In genomic region chr1:160399544-160400283, GRCh38 we compare ENCODE assay signal across 8 cellular contexts. TPM values are rescaled to one million over a fixed set of nuclear protein-coding genes. Genes with fewer than 3 reads are reported as not detected.
DNase-seq lines count a peak whose midpoint lies in the region; ATAC-seq and TF ChIP-seq lines count a peak whose summit lies in the region.

No MANE protein-coding gene starts in this region.

- TF ChIP-seq CTCF in lung (IDR thresholded peaks at IDR 0.05; ENCODE audit: control extremely low read depth, extremely low read depth) = no peak
- no peak for TF ChIP-seq CTCF in thyroid gland (IDR thresholded peaks at IDR 0.05)

- peaks cover 3 to 4% of the 10 kb centered on the region in 2 donors for H3K4me1 ChIP-seq in lung (ENCODE audit: control insufficient read depth in 2 of 2, insufficient read depth in 2 of 2, low read length in 2 of 2)
- peaks cover 9 to 30% of the 10 kb centered on the region in 2 donors for H3K4me1 ChIP-seq in thyroid gland

- no peaks in the 10 kb centered on the region for H3K4me1 Mint-ChIP-seq in activated CD4-positive, alpha-beta T cell treated with anti-CD3 and anti-CD28 coated beads, Interleukin-2, amount 10 ng/mL, durations not matched to agents 24 days and 14 days
- no peaks in the 10 kb centered on the region for H3K4me1 Mint-ChIP-seq in central memory CD8-positive, alpha-beta T cell

- peak overlapping the region; percentile 20 for H3K4me3 Mint-ChIP-seq in activated CD4-positive, alpha-beta T cell treated with anti-CD3 and anti-CD28 coated beads, Interleukin-2, amount 10 ng/mL, durations not matched to agents 24 days and 14 days
- peak overlapping the region; percentile 42 for H3K4me3 Mint-ChIP-seq in central memory CD8-positive, alpha-beta T cell

- no peaks in the 10 kb centered on the region for H3K27me3 ChIP-seq in lung (ENCODE audit: control insufficient read depth, insufficient read depth)
- H3K27me3 ChIP-seq in thyroid gland = no peaks in the 10 kb centered on the region

- no peak overlapping the region for H3K27ac Mint-ChIP-seq in activated CD4-positive, alpha-beta T cell treated with anti-CD3 and anti-CD28 coated beads, Interleukin-2, amount 10 ng/mL, durations not matched to agents 24 days and 14 days
- H3K27ac Mint-ChIP-seq in central memory CD8-positive, alpha-beta T cell (ENCODE audit: low read depth) = no peak overlapping the region

- no peak for DNase-seq in activated CD4-positive, alpha-beta T cell treated with anti-CD3 and anti-CD28 coated beads, Interleukin-2, amount 10 ng/mL, durations not matched to agents 24 days and 14 days
- no peak for DNase-seq in activated CD4-positive, alpha-beta T cell treated with anti-CD3 and anti-CD28 coated beads for 4 hours
- DNase-seq in central memory CD8-positive, alpha-beta T cell (ENCODE audit: low spot score in 2 of 2) = no peak
- DNase-seq in lung (ENCODE audit: low spot score) (no peak), thyroid gland (no peak), GM19238 (ENCODE audit: insufficient read length, low spot score) (no peak)

- H3K4me3 ChIP-seq in lung = peak overlapping the region; percentile 11
- H3K4me3 ChIP-seq in thyroid gland (replicated peaks in 1 of 3) = peak overlapping the region in 2 of 3 donors; percentile 28 to 82

- no peaks in the 10 kb centered on the region for H3K36me3 Mint-ChIP-seq in activated CD4-positive, alpha-beta T cell treated with anti-CD3 and anti-CD28 coated beads, Interleukin-2, amount 10 ng/mL, durations not matched to agents 24 days and 14 days (ENCODE audit: low read depth)
- H3K36me3 Mint-ChIP-seq in central memory CD8-positive, alpha-beta T cell (ENCODE audit: insufficient read depth) = peaks cover 4% of the 10 kb centered on the region

- peaks cover 57% of the 10 kb centered on the region for H3K27me3 Mint-ChIP-seq in activated CD4-positive, alpha-beta T cell treated with anti-CD3 and anti-CD28 coated beads, Interleukin-2, amount 10 ng/mL, durations not matched to agents 24 days and 14 days
- peaks cover 39% of the 10 kb centered on the region for H3K27me3 Mint-ChIP-seq in central memory CD8-positive, alpha-beta T cell

- intact Hi-C loops in activated CD4-positive, alpha-beta T cell treated with anti-CD3 and anti-CD28 coated beads, Interleukin-2, amount 10 ng/mL, durations not matched to agents 24 days and 14 days (cut with micrococcal nuclease) = no loop called here
- intact Hi-C loops in thyroid gland (cut with DNase I) = no loop called here

- no peaks in the 10 kb centered on the region for H3K9me3 Mint-ChIP-seq in activated CD4-positive, alpha-beta T cell treated with anti-CD3 and anti-CD28 coated beads, Interleukin-2, amount 10 ng/mL, durations not matched to agents 24 days and 14 days
- no peaks in the 10 kb centered on the region for H3K9me3 Mint-ChIP-seq in central memory CD8-positive, alpha-beta T cell

- H3K36me3 ChIP-seq in lung (ENCODE audit: control insufficient read depth in 2 of 2, insufficient read depth in 2 of 2, low read length in 2 of 2) (no peaks in the 10 kb centered on the region), thyroid gland (no peaks in the 10 kb centered on the region)

- TF ChIP-seq POLR2A in thyroid gland (IDR thresholded peaks at IDR 0.05) = no peak

- H3K9me3 ChIP-seq in lung (ENCODE audit: control insufficient read depth in 2 of 2, insufficient read depth in 1 of 2, low read length in 1 of 2) (no peaks in the 10 kb centered on the region), thyroid gland (no peaks in the 10 kb centered on the region)

- peak overlapping the region in 1 of 2 donors; percentile 21 for H3K27ac ChIP-seq in lung (ENCODE audit: low read depth in 1 of 2, low read length in 1 of 2)
- peak overlapping the region in 2 of 3 donors; percentile 58 to 82 for H3K27ac ChIP-seq in thyroid gland

- 41 to 46% methylated on average over 19 of the region's 19 CpGs for WGBS in lung, 2 donors
- 43 to 51% methylated on average over 17 to 19 of the region's 19 CpGs for WGBS in thyroid gland, 2 donors

- no peak for ATAC-seq in central memory CD8-positive, alpha-beta T cell (replicated peaks; ENCODE audit: extremely low read depth, poor library complexity, severe bottlenecking)
- ATAC-seq in lung (ENCODE audit: insufficient read depth, low FRiP score) (no peak), HG03095 (IDR thresholded peaks at IDR 0.05; ENCODE audit: unreplicated experiment) (no peak), GM21529 (IDR thresholded peaks at IDR 0.05; ENCODE audit: unreplicated experiment) (no peak)

RNA-seq across cellular contexts. Expression of gene VANGL2, which starts 0.7 kb away (rescaled TPM):
- 0.02 and 0.05 TPM in 2 replicates for total RNA-seq in activated CD4-positive, alpha-beta T cell treated with anti-CD3 and anti-CD28 coated beads, Interleukin-2, amount 10 ng/mL, durations not matched to agents 24 days and 14 days
- 10 to 100 TPM in 1 of 2 donors, 1 to 10 TPM in 1; 2.7 to 13.9 TPM for total RNA-seq in lung
- 1 to 10 TPM; 1.3 to 1.7 TPM for polyA plus RNA-seq in lung
- total RNA-seq in thyroid gland = 10 to 100 TPM in 1 of 4 donors, 1 to 10 TPM in 3; 5.8 to 28.5 (median 7.8) TPM

RNA-seq across cellular contexts. Expression of gene NHLH1, which starts 32.8 kb away (rescaled TPM):
- 0.40 and 0.54 TPM in 2 replicates for total RNA-seq in activated CD4-positive, alpha-beta T cell treated with anti-CD3 and anti-CD28 coated beads, Interleukin-2, amount 10 ng/mL, durations not matched to agents 24 days and 14 days
- total RNA-seq in lung (under 1 TPM; 0.09 to 0.18 TPM), thyroid gland (not detected)
- polyA plus RNA-seq in lung = under 1 TPM; 0.12 to 0.21 TPM

RNA-seq across cellular contexts. Expression of gene NCSTN, which starts 56.5 kb away (rescaled TPM):
- total RNA-seq in activated CD4-positive, alpha-beta T cell treated with anti-CD3 and anti-CD28 coated beads, Interleukin-2, amount 10 ng/mL, durations not matched to agents 24 days and 14 days = 73.6 and 81.1 TPM in 2 replicates
- 10 to 100 TPM; 72.2 to 85.9 TPM for total RNA-seq in lung
- 10 to 100 TPM; 46.5 to 83.4 TPM for polyA plus RNA-seq in lung
- total RNA-seq in thyroid gland = 10 to 100 TPM; 50.8 to 80.1 (median 68.5) TPM

RNA-seq across cellular contexts. Expression of gene COPA, which starts 56.7 kb away (rescaled TPM):
- 116 and 125 TPM in 2 replicates for total RNA-seq in activated CD4-positive, alpha-beta T cell treated with anti-CD3 and anti-CD28 coated beads, Interleukin-2, amount 10 ng/mL, durations not matched to agents 24 days and 14 days
- total RNA-seq in lung (100 to 1,000 TPM; 158 to 159 TPM), thyroid gland (100 to 1,000 TPM; 172 to 334 (median 182) TPM)
- 10 to 100 TPM; 64.6 to 91.4 TPM for polyA plus RNA-seq in lung
